ENCODE assay signal across 18 cellular contexts in genomic region chr12:130435826-130436225, GRCh38.
DNase-seq lines count a peak whose midpoint lies in the region; ATAC-seq, FAIRE-seq and TF ChIP-seq lines count a peak whose summit lies in the region.
"Had no signal": no experiment of that assay in that cellular context is flagged by ENCODE, and none has a peak within 500 bp of the region (broad histone marks: within the 10 kb centered on the region; RNA-seq: fewer than 3 reads in every experiment).

No MANE protein-coding gene starts in this region.

- no peaks in the 10 kb centered on the region for H3K4me1 ChIP-seq in neuronal stem cell (ENCODE audit: control insufficient read depth in 2 of 2, insufficient read depth in 1 of 2, low read depth in 1 of 2, low read length in 2 of 2)
- no peaks in the 10 kb centered on the region for H3K4me1 ChIP-seq in spleen

- no peak for TF ChIP-seq CTCF in chondrocyte (IDR thresholded peaks at IDR 0.05)
- TF ChIP-seq CTCF in spleen (IDR thresholded peaks at IDR 0.05 in 8 of 11, conservative IDR thresholded peaks at IDR 0.05 in 3 of 11) = no peak
- TF ChIP-seq CTCF in WERI-Rb-1 (IDR thresholded peaks at IDR 0.05; ENCODE audit: low read depth, low read length) = no peak

- H2AFZ ChIP-seq in neuronal stem cell (ENCODE audit: low read length) = no peak overlapping the region
- H2AFZ ChIP-seq: GM23338 had no signal

- H2AK5ac ChIP-seq in neuronal stem cell (ENCODE audit: low read depth, low read length) = peak overlapping the region; percentile 51

- ATAC-seq in natural killer cell treated with Interleukin-12 subunit alpha and Interleukin-12 subunit beta and Interleukin-15 and Interleukin-18, amount 100 ng/mL, for 72 hours = no peak
- ATAC-seq: GM12878, GM23338 had no signal

- H3K27ac ChIP-seq in neuronal stem cell (replicated peaks; ENCODE audit: low read length) (no peak overlapping the region), spleen (no peak overlapping the region), WERI-Rb-1 (no peak overlapping the region)
- H3K27ac ChIP-seq: BLaER1 treated with 17β-estradiol and CSF1 and Interleukin-3, amounts not matched to agents 10 nM and 100 nM had no signal

- H4K8ac ChIP-seq in neuronal stem cell (ENCODE audit: low read depth, low read length) = no peak overlapping the region

- H3K27ac Mint-ChIP-seq in chondrocyte (ENCODE audit: unreplicated experiment) = no peak overlapping the region
- H3K27ac Mint-ChIP-seq in natural killer cell treated with Interleukin-12 subunit alpha and Interleukin-12 subunit beta and Interleukin-15 and Interleukin-18, amount 100 ng/mL, for 72 hours = no peak overlapping the region
- H3K27ac Mint-ChIP-seq: CD4-positive, CD25-positive, alpha-beta regulatory T cell; GM23338 had no signal

- H2BK120ac ChIP-seq in neuronal stem cell (ENCODE audit: low read depth, low read length) = no peak overlapping the region

- peaks cover 28% of the 10 kb centered on the region for H3K9me3 Mint-ChIP-seq in chondrocyte (ENCODE audit: low read depth)
- peaks cover 3% of the 10 kb centered on the region for H3K9me3 Mint-ChIP-seq in natural killer cell treated with Interleukin-12 subunit alpha and Interleukin-12 subunit beta and Interleukin-15 and Interleukin-18, amount 100 ng/mL, for 72 hours

- WGBS in neuronal stem cell (ENCODE audit: extremely low coverage in 2 of 2, insufficient read length in 2 of 2, insufficient replicate concordance in 1 of 2), 2 donors = no CpG with 5 or more reads among the region's 17 CpGs
- 88 to 95% (median 91%) methylated on average over 16 to 17 of the region's 17 CpGs for whole genome bisulfite sequencing in spleen, 5 donors

- H3K9ac ChIP-seq in neuronal stem cell (ENCODE audit: low read depth, low read length, poor library complexity) = no peak overlapping the region
- H3K9ac ChIP-seq: BLaER1 treated with 17β-estradiol and CSF1 and Interleukin-3, amounts not matched to agents 10 nM and 100 nM had no signal

- intact Hi-C loops in spleen (cut with DNase I; ENCODE audit: low total_unique reads) = no loop called here

- H3K4ac ChIP-seq in neuronal stem cell (ENCODE audit: low read length) = no peak overlapping the region

- FAIRE-seq in frontal cortex (lab: Jason Lieb, UNC) = no peak
- FAIRE-seq: GM12878, GM18507 had no signal

- no peak overlapping the region for H4K91ac ChIP-seq in neuronal stem cell (ENCODE audit: low read depth, low read length, poor library complexity)

- H3K36me3 ChIP-seq in neuronal stem cell (replicated peaks in 1 of 2; ENCODE audit: control insufficient read depth in 2 of 2, insufficient read depth in 2 of 2, low read length in 2 of 2) (no peaks in the 10 kb centered on the region), spleen (no peaks in the 10 kb centered on the region), WERI-Rb-1 (peaks cover 24% of the 10 kb centered on the region)
- H3K36me3 ChIP-seq: BLaER1 treated with 17β-estradiol and CSF1 and Interleukin-3, amounts not matched to agents 10 nM and 100 nM had no signal

- H3K9me3 ChIP-seq in neuronal stem cell (replicated peaks in 1 of 2; ENCODE audit: control insufficient read depth in 2 of 2, insufficient read depth in 1 of 2, low read depth in 1 of 2, low read length in 2 of 2) (peaks cover 0 to 7% of the 10 kb centered on the region in 2 donors), spleen (peaks cover 0 to 44% (median 5%) of the 10 kb centered on the region in 8 donors), WERI-Rb-1 (ENCODE audit: severe bottlenecking) (peaks cover 11% of the 10 kb centered on the region)

- peaks cover 1% of the 10 kb centered on the region for H3K79me1 ChIP-seq in neuronal stem cell (ENCODE audit: low read depth, low read length)

- H3K27me3 ChIP-seq in neuronal stem cell (ENCODE audit: control insufficient read depth in 3 of 3, insufficient read depth in 3 of 3, low read depth in 1 of 3, low read length in 3 of 3) = no peaks in the 10 kb centered on the region
- no peaks in the 10 kb centered on the region for H3K27me3 ChIP-seq in spleen (replicated peaks in 1 of 7)
- H3K27me3 ChIP-seq in WERI-Rb-1 (ENCODE audit: insufficient read depth, low read depth, severe bottlenecking) = no peaks in the 10 kb centered on the region
- H3K27me3 ChIP-seq: BLaER1 treated with 17β-estradiol and CSF1 and Interleukin-3, amounts not matched to agents 10 nM and 100 nM had no signal

- no peak for TF ChIP-seq POLR2A in spleen (IDR thresholded peaks at IDR 0.05)

- no peak overlapping the region for H2BK15ac ChIP-seq in neuronal stem cell (ENCODE audit: low read length)

- no peak overlapping the region for H2BK12ac ChIP-seq in neuronal stem cell (ENCODE audit: low read length)

- H3K18ac ChIP-seq in neuronal stem cell (ENCODE audit: low read length) = no peak overlapping the region

- H3K27me3 Mint-ChIP-seq in chondrocyte (ENCODE audit: low read depth) = no peaks in the 10 kb centered on the region
- H3K27me3 Mint-ChIP-seq in natural killer cell treated with Interleukin-12 subunit alpha and Interleukin-12 subunit beta and Interleukin-15 and Interleukin-18, amount 100 ng/mL, for 72 hours = no peaks in the 10 kb centered on the region
- H3K27me3 Mint-ChIP-seq: CD4-positive, CD25-positive, alpha-beta regulatory T cell had no signal

- H3K14ac ChIP-seq in neuronal stem cell (ENCODE audit: low read length) = no peak overlapping the region

- DNase-seq in activated effector memory CD4-positive, alpha-beta T cell treated with anti-CD3 and anti-CD28 coated beads, Interleukin-2, amount 50 U/mL, for 16 hours = peak; percentile 53
- no peak for DNase-seq in activated effector memory CD4-positive, alpha-beta T cell treated with Interleukin-2 at 50 U/mL for 16 hours
- DNase-seq in chondrocyte (ENCODE audit: low spot score) = peak; percentile 74
- DNase-seq in neuronal stem cell (ENCODE audit: low spot score) = no peak
- peak; percentile 61 for DNase-seq in spleen
- no peak for DNase-seq in natural killer cell treated with Interleukin-12 subunit alpha and Interleukin-12 subunit beta and Interleukin-15 and Interleukin-18, amount 100 ng/mL, for 72 hours (ENCODE audit: low spot score)
- DNase-seq in frontal cortex (ENCODE audit: low spot score in 2 of 2) = no peak
- no peak for DNase-seq in WERI-Rb-1
- DNase-seq: 8988T; AML-193; Calu3; CD4-positive, CD25-positive, alpha-beta regulatory T cell; DMS79; H7 had no signal

- H3K36me3 Mint-ChIP-seq in chondrocyte (ENCODE audit: low read depth) = no peaks in the 10 kb centered on the region
- H3K36me3 Mint-ChIP-seq in natural killer cell treated with Interleukin-12 subunit alpha and Interleukin-12 subunit beta and Interleukin-15 and Interleukin-18, amount 100 ng/mL, for 72 hours = no peaks in the 10 kb centered on the region
- H3K36me3 Mint-ChIP-seq: CD4-positive, CD25-positive, alpha-beta regulatory T cell had no signal

- H2BK5ac ChIP-seq in neuronal stem cell (ENCODE audit: low read length) = no peak overlapping the region

- peak overlapping the region in 1 of 2 donors; percentile 42 for H3K4me3 ChIP-seq in neuronal stem cell (ENCODE audit: low read length in 2 of 2)
- no peak overlapping the region for H3K4me3 ChIP-seq in spleen
- no peak overlapping the region for H3K4me3 ChIP-seq in WERI-Rb-1 (ENCODE audit: low read depth, low read length)
- H3K4me3 ChIP-seq: BLaER1 treated with 17β-estradiol and CSF1 and Interleukin-3, amounts not matched to agents 10 nM and 100 nM; GM12878; GM23338 had no signal

- no peak overlapping the region for H3K4me2 ChIP-seq in neuronal stem cell (ENCODE audit: insufficient read depth, low read length, poor library complexity, severe bottlenecking)
- H3K4me2 ChIP-seq: BLaER1 treated with 17β-estradiol and CSF1 and Interleukin-3, amounts not matched to agents 10 nM and 100 nM; GM23338 had no signal

- H3K4me3 Mint-ChIP-seq in chondrocyte (ENCODE audit: unreplicated experiment) = no peak overlapping the region
- H3K4me3 Mint-ChIP-seq in natural killer cell treated with Interleukin-12 subunit alpha and Interleukin-12 subunit beta and Interleukin-15 and Interleukin-18, amount 100 ng/mL, for 72 hours = no peak overlapping the region
- H3K4me3 Mint-ChIP-seq: CD4-positive, CD25-positive, alpha-beta regulatory T cell; GM23338 had no signal

- H3K4me1 Mint-ChIP-seq in chondrocyte (ENCODE audit: low read depth) = no peaks in the 10 kb centered on the region
- H3K4me1 Mint-ChIP-seq in natural killer cell treated with Interleukin-12 subunit alpha and Interleukin-12 subunit beta and Interleukin-15 and Interleukin-18, amount 100 ng/mL, for 72 hours (ENCODE audit: low read depth in 2 of 2) = no peaks in the 10 kb centered on the region
- H3K4me1 Mint-ChIP-seq: CD4-positive, CD25-positive, alpha-beta regulatory T cell; GM23338 had no signal

- no peak overlapping the region for H3K23ac ChIP-seq in neuronal stem cell (ENCODE audit: low read depth, low read length, poor library complexity)

Comparison
In these comparisons a context has a peak if more than half of its experiments do, and no peak if none do; other contexts are left out.
1. DNase-seq: peak in activated effector memory CD4-positive, alpha-beta T cell treated with anti-CD3 and anti-CD28 coated beads, Interleukin-2, amount 50 U/mL, for 16 hours (single experiment), chondrocyte (single experiment) and spleen (single experiment); none in activated effector memory CD4-positive, alpha-beta T cell treated with Interleukin-2 at 50 U/mL for 16 hours (single experiment), neuronal stem cell (single experiment), natural killer cell treated with Interleukin-12 subunit alpha and Interleukin-12 subunit beta and Interleukin-15 and Interleukin-18, amount 100 ng/mL, for 72 hours (single experiment), frontal cortex (0 of 2) and WERI-Rb-1 (single experiment).